Comparison of ENCODE assay signal across 8 cellular contexts in the genomic region with DNA sequence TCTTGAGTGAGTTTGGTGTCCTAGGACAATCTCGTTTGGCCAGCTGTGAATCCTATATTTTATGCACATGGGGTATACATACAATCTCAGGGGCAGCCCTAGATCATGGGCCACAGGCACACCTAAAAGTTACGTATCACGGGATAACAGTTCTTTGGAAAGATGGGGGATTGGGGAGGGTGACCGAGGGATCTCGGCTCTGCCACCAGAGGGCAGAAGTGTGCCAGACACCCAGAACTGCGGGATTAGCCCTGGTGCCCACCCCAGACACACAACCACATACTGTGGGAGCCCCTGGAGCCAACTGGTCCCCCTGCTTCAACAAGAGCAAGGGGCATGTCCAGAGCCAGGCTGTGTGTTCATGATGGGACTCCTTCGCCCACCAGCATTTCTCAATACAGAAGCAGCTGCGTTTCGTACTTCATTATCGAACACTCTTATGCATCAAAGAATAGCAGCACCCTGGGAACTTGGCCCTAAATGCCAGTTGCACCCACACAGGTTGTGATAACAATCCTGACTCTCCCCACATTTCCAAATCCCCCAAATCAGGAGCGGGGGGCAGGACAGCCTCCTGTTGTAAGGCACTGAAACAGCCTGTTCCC. TPM values are rescaled to one million over a fixed set of nuclear protein-coding genes. Genes with fewer than 3 reads are reported as not detected.
DNase-seq lines count a peak whose midpoint lies in the region; ATAC-seq and TF ChIP-seq lines count a peak whose summit lies in the region.

No MANE protein-coding gene starts in this region.

- no peaks in the 10 kb centered on the region for H3F3A ChIP-seq in OCI-LY1 (ENCODE audit: insufficient read depth, low read length)

- peak; percentile 11 to 66 (median 59) for TF ChIP-seq CTCF in heart right ventricle (IDR thresholded peaks at IDR 0.05)
- peak; percentile 95 for TF ChIP-seq CTCF in OCI-LY1 (IDR thresholded peaks at IDR 0.05; ENCODE audit: low read length)
- peak; percentile 36 to 67 (median 60) for TF ChIP-seq CTCF in adrenal gland (IDR thresholded peaks at IDR 0.05)
- TF ChIP-seq CTCF in thyroid gland (IDR thresholded peaks at IDR 0.05) = peak; percentile 21 to 68 (median 42)

- intact Hi-C loops in heart right ventricle (cut with DNase I) (no loop called here), cardiac septum (cut with DNase I) (no loop called here), adrenal gland (cut with DNase I) (no loop called here), thyroid gland (cut with DNase I) (no loop called here)

- no peak overlapping the region for H3K4me2 ChIP-seq in OCI-LY1 (ENCODE audit: low read length)

- ATAC-seq in heart right ventricle (peak in 3 of 8 donors; percentile 44 to 63 (median 50)), left lobe of liver (peak; percentile 83), GM19351 (IDR thresholded peaks at IDR 0.05; ENCODE audit: unreplicated experiment) (no peak), GM18867 (IDR thresholded peaks at IDR 0.05; ENCODE audit: unreplicated experiment) (no peak)

- H3K4me1 ChIP-seq in heart right ventricle (peaks cover 0 to 9% (median 0%) of the 10 kb centered on the region in 9 donors), OCI-LY1 (ENCODE audit: insufficient read depth, low read length, severe bottlenecking) (peaks cover 13% of the 10 kb centered on the region), adrenal gland (replicated peaks in 1 of 2) (peaks cover 0 to 11% of the 10 kb centered on the region in 2 donors), thyroid gland (no peaks in the 10 kb centered on the region)

- H3K27ac ChIP-seq in heart right ventricle = no peak overlapping the region
- H3K27ac ChIP-seq in OCI-LY1 (ENCODE audit: low read depth, low read length, poor library complexity, severe bottlenecking) = no peak overlapping the region
- H3K27ac ChIP-seq in adrenal gland = no peak overlapping the region
- no peak overlapping the region for H3K27ac ChIP-seq in thyroid gland

- H2AFZ ChIP-seq in OCI-LY1 (ENCODE audit: low read length) = no peak overlapping the region

- H3K27me3 ChIP-seq in heart right ventricle (no peaks in the 10 kb centered on the region), OCI-LY1 (ENCODE audit: insufficient read depth, low read length) (no peaks in the 10 kb centered on the region), adrenal gland (no peaks in the 10 kb centered on the region), thyroid gland (no peaks in the 10 kb centered on the region)

- H3K9me3 ChIP-seq in heart right ventricle (peaks cover 0 to 1% (median 0%) of the 10 kb centered on the region in 11 donors), OCI-LY1 (ENCODE audit: low read length) (no peaks in the 10 kb centered on the region), adrenal gland (replicated peaks in 1 of 3) (no peaks in the 10 kb centered on the region), thyroid gland (no peaks in the 10 kb centered on the region)

- H4K20me1 ChIP-seq in OCI-LY1 (ENCODE audit: insufficient read depth, low read length) = no peaks in the 10 kb centered on the region

- TF ChIP-seq POLR2A in adrenal gland (IDR thresholded peaks at IDR 0.05) (no peak), thyroid gland (IDR thresholded peaks at IDR 0.05) (no peak)

- H3K36me3 ChIP-seq in heart right ventricle (peaks cover 0 to 23% (median 0%) of the 10 kb centered on the region in 9 donors), OCI-LY1 (ENCODE audit: insufficient read depth, low read length) (no peaks in the 10 kb centered on the region), adrenal gland (replicated peaks in 1 of 2) (no peaks in the 10 kb centered on the region), thyroid gland (peaks cover 0 to 5% of the 10 kb centered on the region in 2 donors)

- 58 to 61% methylated on average over 11 of the region's 11 CpGs for WGBS in heart right ventricle, 2 donors
- 57 to 84% (median 61%) methylated on average over 6 to 11 of the region's 11 CpGs for WGBS in adrenal gland, 4 donors
- 56 to 59% methylated on average over 11 of the region's 11 CpGs for WGBS in thyroid gland, 2 donors

- DNase-seq in heart right ventricle = peak in 1 of 2 donors; percentile 6
- no peak for DNase-seq in cardiac septum (ENCODE audit: low spot score)
- peak in 6 of 7 donors; percentile 26 to 61 (median 40) for DNase-seq in adrenal gland
- no peak for DNase-seq in left lobe of liver (ENCODE audit: low spot score)
- peak; percentile 22 to 33 for DNase-seq in thyroid gland

- no peaks in the 10 kb centered on the region for H3K79me2 ChIP-seq in OCI-LY1 (ENCODE audit: insufficient read depth, low read length)

- no peak overlapping the region for H3K9ac ChIP-seq in OCI-LY1 (ENCODE audit: low read length)

- H3K4me3 ChIP-seq in heart right ventricle (no peak overlapping the region), OCI-LY1 (ENCODE audit: low read depth, low read length, poor library complexity, severe bottlenecking) (no peak overlapping the region), adrenal gland (no peak overlapping the region), thyroid gland (replicated peaks in 1 of 3) (no peak overlapping the region)

- H3K9me2 ChIP-seq in OCI-LY1 (ENCODE audit: low read depth, low read length) = no peaks in the 10 kb centered on the region

RNA-seq across cellular contexts. Expression of a gene that starts 37.4 kb away (rescaled TPM):
- 1 to 10 TPM; 6.6 to 9.7 (median 8.0) TPM for total RNA-seq in heart right ventricle
- polyA plus RNA-seq in heart right ventricle = 10 to 100 TPM in 1 of 2 donors, 1 to 10 TPM in 1; 6.1 to 12.2 TPM
- 9.3 TPM for total RNA-seq in cardiac septum
- total RNA-seq in adrenal gland = 10 to 100 TPM; 23.2 to 55.0 (median 38.1) TPM
- polyA plus RNA-seq in adrenal gland = 10 to 100 TPM; 28.3 to 44.3 (median 42.6) TPM
- total RNA-seq in left lobe of liver = 9.8 TPM
- total RNA-seq in thyroid gland = 10 to 100 TPM; 34.3 to 67.7 (median 61.4) TPM

RNA-seq across cellular contexts. Expression of a gene that starts 52.8 kb away (rescaled TPM):
- total RNA-seq in heart right ventricle = not detected
- not detected for polyA plus RNA-seq in heart right ventricle
- not detected for total RNA-seq in cardiac septum
- not detected for total RNA-seq in adrenal gland
- polyA plus RNA-seq in adrenal gland = not detected
- 0.60 TPM for total RNA-seq in left lobe of liver
- not detected for total RNA-seq in thyroid gland

Comparison
In these comparisons a context has a peak if more than half of its experiments do, and no peak if none do; other contexts are left out.
1. DNase-seq: peak in adrenal gland (6 of 7) and thyroid gland (2 of 2); none in cardiac septum (single experiment) and left lobe of liver (single experiment).
2. CTCF ChIP-seq: peak in every context shown above with its lines; median percentile 95 in OCI-LY1; 60 in adrenal gland; 59 in heart right ventricle; 42 in thyroid gland.